In the genomic region with DNA sequence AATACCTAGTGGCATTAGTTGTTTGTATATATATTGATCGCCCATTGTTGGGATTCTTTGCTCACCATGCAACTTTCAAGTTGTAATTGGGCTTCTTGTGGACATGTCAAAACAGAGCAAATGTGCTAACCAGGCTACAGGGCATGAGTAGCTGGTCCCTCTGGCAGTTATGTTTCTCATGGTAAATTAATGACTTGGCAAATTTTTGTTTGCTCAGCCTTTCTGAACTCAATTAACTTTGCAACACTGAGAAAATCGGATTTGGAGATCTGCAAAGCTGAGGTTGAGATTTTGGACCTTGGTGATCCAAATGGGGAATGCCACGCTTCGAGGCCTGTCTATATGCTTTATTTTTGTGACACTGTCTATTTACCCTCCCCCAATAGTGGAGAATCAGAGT, we compare ENCODE assay signal across 11 cellular contexts.
"Had no signal": no experiment of that assay in that cellular context is flagged by ENCODE, and none has a peak within 500 bp of the region (broad histone marks: within the 10 kb centered on the region; RNA-seq: fewer than 3 reads in every experiment).

No MANE protein-coding gene starts in this region.

- FAIRE-seq: H1, H54 had no signal

- H3K27ac ChIP-seq: GM23248 had no signal

- H2AFZ ChIP-seq: GM23248, GM23338 had no signal

- H3K9ac ChIP-seq: GM23248 had no signal

- H3K4me1 ChIP-seq: HAP-1 had no signal

- H3K36me3 ChIP-seq: HAP-1 had no signal

- H3K9me3 ChIP-seq: HAP-1 had no signal

- ATAC-seq: GM23338, HCT116 had no signal

- H3K4me2 ChIP-seq: GM23338 had no signal

- DNase-seq: GM23248, GOT3, H7, H9, HCEC 1CT, HFFc6 had no signal

- H3K4me3 ChIP-seq: GM23248, GM23338, HAP-1 had no signal
